Comparison of ENCODE assay signal across 28 cellular contexts in the genomic region with DNA sequence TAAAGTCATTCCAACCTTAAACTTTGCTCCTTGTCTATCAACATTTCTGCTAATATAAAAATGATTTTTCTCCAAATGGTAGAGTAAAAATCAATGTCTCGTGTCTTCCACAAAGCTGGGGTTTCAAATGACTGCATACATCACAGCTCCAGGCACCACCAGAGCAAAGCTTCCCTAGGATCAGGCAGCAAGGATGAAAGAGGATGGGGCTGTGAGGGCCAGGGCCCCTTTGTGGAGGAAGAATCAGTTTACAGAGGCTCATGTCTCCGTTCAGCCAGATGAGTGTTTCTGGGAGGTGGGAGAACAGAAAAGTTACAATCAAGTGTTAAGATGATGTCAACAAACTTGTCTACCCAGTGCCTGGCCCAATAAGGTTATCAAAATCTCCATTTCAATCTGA.
"Had no signal": no experiment of that assay in that cellular context is flagged by ENCODE, and none has a peak within 500 bp of the region (broad histone marks: within the 10 kb centered on the region; RNA-seq: fewer than 3 reads in every experiment).

No MANE protein-coding gene starts in this region.

- H3K79me2 ChIP-seq: parathyroid adenoma had no signal

- H3K27ac Mint-ChIP-seq: immature natural killer cell; mesothelial cell of epicardium; progenitor cell of endocrine pancreas; stimulated activated memory B cell treated with anti-CD40 and anti-IgM and Interleukin-4, amounts not matched to agents 10 μg/mL and 1 μg/mL and 100 μg/mL, for 72 hours; stimulated activated naive CD8-positive, alpha-beta T cell treated with anti-CD3 and anti-CD28 coated beads, Interleukin-15, amount 100 ng/mL, for 72 hours; type B pancreatic cell had no signal

- H3K27me3 ChIP-seq: heart left ventricle, right atrium auricular region, right lobe of liver, tibial nerve, vagina had no signal

- H3K4me3 Mint-ChIP-seq: immature natural killer cell; mesothelial cell of epicardium; naive B cell; natural killer cell; stimulated activated memory B cell treated with anti-CD40 and anti-IgM and Interleukin-4, amounts not matched to agents 10 μg/mL and 1 μg/mL and 100 μg/mL, for 72 hours; stimulated activated naive CD8-positive, alpha-beta T cell treated with anti-CD3 and anti-CD28 coated beads, Interleukin-15, amount 100 ng/mL, for 72 hours; type B pancreatic cell had no signal

- H3K4me2 ChIP-seq: smooth muscle cell had no signal

- H3K4me1 ChIP-seq: heart left ventricle, left ventricle myocardium inferior, parathyroid adenoma, right atrium auricular region, right lobe of liver, tibial nerve, vagina had no signal

- H3K27ac ChIP-seq: heart left ventricle, left ventricle myocardium inferior, parathyroid adenoma, right atrium auricular region, right lobe of liver, tibial nerve, vagina had no signal

- H3K9me3 ChIP-seq: heart left ventricle, left ventricle myocardium inferior, right atrium auricular region, right lobe of liver, tibial nerve, vagina had no signal

- H3K9ac ChIP-seq: parathyroid adenoma had no signal

- H3K36me3 ChIP-seq: heart left ventricle, left ventricle myocardium inferior, right atrium auricular region, right lobe of liver, tibial nerve, vagina had no signal

- H2AFZ ChIP-seq: parathyroid adenoma had no signal

- H3K4me3 ChIP-seq: heart left ventricle, left ventricle myocardium inferior, lung, right atrium auricular region, right lobe of liver, smooth muscle cell, tibial nerve, vagina had no signal

- H3K9me3 Mint-ChIP-seq: mesothelial cell of epicardium; natural killer cell; stimulated activated memory B cell treated with anti-CD40 and anti-IgM and Interleukin-4, amounts not matched to agents 10 μg/mL and 1 μg/mL and 100 μg/mL, for 72 hours; stimulated activated naive CD8-positive, alpha-beta T cell treated with anti-CD3 and anti-CD28 coated beads, Interleukin-15, amount 100 ng/mL, for 72 hours; type B pancreatic cell had no signal

- DNase-seq: heart left ventricle; hypothalamus; immature natural killer cell; kidney; left colon; left ventricle myocardium inferior; mesendoderm; naive B cell; natural killer cell; nucleus accumbens; right lobe of liver; stimulated activated CD4-positive, alpha-beta T cell treated with anti-CD3 and anti-CD28 coated beads, Interleukin-1b, Interleukin-23, amount 100 ng/mL, for 48 hours; stimulated activated CD4-positive, alpha-beta T cell treated with anti-CD3 and anti-CD28 coated beads, Interleukin-2, amount 100 ng/mL, for 48 hours; stimulated activated CD4-positive, alpha-beta T cell treated with anti-CD3 and anti-CD28 coated beads, Interleukin-4, amount 100 ng/mL, for 4 hours; stimulated activated CD8-positive, alpha-beta memory T cell treated with anti-CD3 and anti-CD28 coated beads, Interleukin-4, amount 100 ng/mL, for 48 hours; stimulated activated naive CD4-positive, alpha-beta T cell treated with Interleukin-2 at 50 U/mL for 16 hours; stimulated activated naive CD8-positive, alpha-beta T cell treated with anti-CD3 and anti-CD28 coated beads, Interleukin-15, amount 100 ng/mL, for 72 hours; substantia nigra had no signal

- ATAC-seq: heart left ventricle; left colon; natural killer cell; right lobe of liver; stimulated activated memory B cell treated with anti-CD40 and anti-IgM and Interleukin-4, amounts not matched to agents 10 μg/mL and 1 μg/mL and 100 μg/mL, for 72 hours; stimulated activated naive CD8-positive, alpha-beta T cell treated with anti-CD3 and anti-CD28 coated beads, Interleukin-15, amount 100 ng/mL, for 72 hours had no signal

- H3K36me3 Mint-ChIP-seq: immature natural killer cell; mesothelial cell of epicardium; naive B cell; natural killer cell; stimulated activated memory B cell treated with anti-CD40 and anti-IgM and Interleukin-4, amounts not matched to agents 10 μg/mL and 1 μg/mL and 100 μg/mL, for 72 hours; type B pancreatic cell had no signal
